8 cellular contexts compared by ENCODE assay signal in the genomic region with DNA sequence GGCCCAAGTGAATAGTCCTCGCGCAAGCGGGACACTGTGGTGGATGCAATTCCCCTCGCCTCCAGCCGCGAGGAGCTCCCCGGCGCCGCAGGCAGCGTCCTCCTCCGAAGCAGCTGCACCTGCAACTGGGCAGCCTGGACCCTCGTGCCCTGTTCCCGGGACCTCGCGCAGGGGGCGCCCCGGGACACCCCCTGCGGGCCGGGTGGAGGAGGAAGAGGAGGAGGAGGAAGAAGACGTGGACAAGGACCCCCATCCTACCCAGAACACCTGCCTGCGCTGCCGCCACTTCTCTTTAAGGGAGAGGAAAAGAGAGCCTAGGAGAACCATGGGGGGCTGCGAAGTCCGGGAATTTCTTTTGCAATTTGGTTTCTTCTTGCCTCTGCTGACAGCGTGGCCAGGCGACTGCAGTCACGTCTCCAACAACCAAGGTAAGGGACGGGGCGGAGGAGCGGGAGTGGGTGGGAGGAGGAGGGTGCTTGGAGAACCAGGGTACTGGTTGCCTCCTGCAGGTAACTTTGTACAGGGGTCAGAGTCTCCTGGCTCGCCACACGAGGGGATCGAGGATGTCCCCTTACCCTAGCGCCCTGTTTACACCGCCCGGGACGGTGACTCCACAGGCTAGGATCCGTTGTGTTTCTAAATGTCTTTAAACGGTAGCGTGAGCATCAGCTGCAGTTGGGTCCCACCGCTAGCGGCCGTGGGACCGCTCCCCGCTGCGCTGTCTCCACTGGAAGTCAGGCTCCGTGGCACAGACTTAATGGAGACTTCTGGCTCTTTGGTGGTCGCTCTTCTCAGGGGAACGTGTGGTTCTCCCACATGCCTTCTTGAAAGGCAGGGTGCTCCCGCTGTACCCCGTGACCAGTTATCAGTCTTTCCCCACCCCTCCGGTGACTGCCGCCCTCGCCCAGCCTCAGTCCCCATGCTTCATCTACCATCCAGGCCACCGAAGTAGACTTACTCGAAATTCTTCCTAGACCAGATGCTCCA. TPM values are rescaled to one million over a fixed set of nuclear protein-coding genes. Genes with fewer than 3 reads are reported as not detected.
DNase-seq lines count a peak whose midpoint lies in the region; ATAC-seq, FAIRE-seq and TF ChIP-seq lines count a peak whose summit lies in the region.

A gene (plus strand): TSS at position 14 of the 987 bp plus-strand sequence.

- peaks cover 0 to 4% (median 0%) of the 10 kb centered on the region in 9 donors for H3K9me3 Mint-ChIP-seq in naive thymus-derived CD8-positive, alpha-beta T cell

- peak within 1 kb of the TSS; percentile 82 for H2AFZ ChIP-seq in MM.1S (ENCODE audit: low read length)

- no peak for TF ChIP-seq CTCF in MM.1S (IDR thresholded peaks at IDR 0.05; ENCODE audit: low read length)

- no peak for ATAC-seq in naive thymus-derived CD8-positive, alpha-beta T cell
- no peak for ATAC-seq in GM18873 (IDR thresholded peaks at IDR 0.05; ENCODE audit: low FRiP score, unreplicated experiment)

- H3K4me1 ChIP-seq in BLaER1 treated with 17β-estradiol and CSF1 and Interleukin-3, amounts not matched to agents 10 nM and 100 nM: peaks cover 0 to 5% (median 4%) of the 10 kb centered on the region in 10 experiments; a peak in 6 of 20 replicates
- H3K4me1 ChIP-seq in MM.1S (ENCODE audit: low read length) (0 out of 2 replicates have a peak, but pooled peaks cover 4% of the 10 kb centered on the region), duodenal mucosa (ENCODE audit: control insufficient read depth in 1 of 2, insufficient read depth in 2 of 2, low read length in 2 of 2) (peaks cover 0 to 13% of the 10 kb centered on the region in 2 donors)

- peaks cover 4 to 15% (median 11%) of the 10 kb centered on the region in 4 donors for H3K4me1 Mint-ChIP-seq in naive thymus-derived CD8-positive, alpha-beta T cell

- H3K36me3 Mint-ChIP-seq in naive thymus-derived CD8-positive, alpha-beta T cell: no peaks in the 10 kb centered on the region

- no peak for FAIRE-seq in H54 (lab: Jason Lieb, UNC)

- H3K4me3 ChIP-seq in BLaER1 treated with 17β-estradiol and CSF1 and Interleukin-3, amounts not matched to agents 10 nM and 100 nM: peak within 1 kb of the TSS; percentile 58 to 72 (median 64)
- H3K4me3 ChIP-seq in MM.1S (ENCODE audit: low read length) (peak within 1 kb of the TSS; percentile 60), duodenal mucosa (ENCODE audit: low read depth in 1 of 2, low read length in 2 of 2) (peak within 1 kb of the TSS; percentile 47 to 59)

- H3K27me3 ChIP-seq in BLaER1 treated with 17β-estradiol and CSF1 and Interleukin-3, amounts not matched to agents 10 nM and 100 nM: peaks cover 3 to 15% (median 8%) of the 10 kb centered on the region in 11 experiments; a peak in 16 of 22 replicates
- H3K27me3 ChIP-seq in MM.1S (replicated peaks; ENCODE audit: insufficient read depth, low read length) (no peaks in the 10 kb centered on the region), duodenal mucosa (ENCODE audit: control insufficient read depth in 1 of 2, insufficient read depth in 2 of 2, low read length in 2 of 2) (peaks cover 24 to 27% of the 10 kb centered on the region in 2 donors)

- H3K4me2 ChIP-seq in BLaER1 treated with 17β-estradiol and CSF1 and Interleukin-3, amounts not matched to agents 10 nM and 100 nM: peak within 1 kb of the TSS; percentile 79 to 90 (median 84)
- H3K4me2 ChIP-seq in MM.1S (ENCODE audit: low read depth, low read length): peak within 1 kb of the TSS; percentile 81

- TF ChIP-seq POLR2A in H54 (IDR thresholded peaks at IDR 0.05; ENCODE audit: low read depth, low read length): no peak

- no peaks in the 10 kb centered on the region for H3K79me2 ChIP-seq in MM.1S (ENCODE audit: low read length)

- H3K27me3 Mint-ChIP-seq in naive thymus-derived CD8-positive, alpha-beta T cell: peaks cover 19 to 33% (median 29%) of the 10 kb centered on the region in 5 donors

- H3K9me3 ChIP-seq in BLaER1 treated with 17β-estradiol and CSF1 and Interleukin-3, amounts not matched to agents 10 nM and 100 nM (replicated peaks in 1 of 11): peaks cover 12 to 25% (median 13%) of the 10 kb centered on the region in 11 experiments; a peak in 21 of 22 replicates
- H3K9me3 ChIP-seq in MM.1S (replicated peaks; ENCODE audit: insufficient read depth, low read length) (no peaks in the 10 kb centered on the region), duodenal mucosa (ENCODE audit: control insufficient read depth in 1 of 2, low read length in 2 of 2) (no peaks in the 10 kb centered on the region)

- no peaks in the 10 kb centered on the region for H3F3A ChIP-seq in MM.1S (ENCODE audit: insufficient read depth, low read length)

- DNase-seq in MM.1S: no peak
- no peak for DNase-seq in naive thymus-derived CD8-positive, alpha-beta T cell
- no peak for DNase-seq in H54 (ENCODE audit: insufficient read length, low spot score)
- DNase-seq in dedifferentiated amniotic fluid mesenchymal stem cell (ENCODE audit: extremely low spot score): no peak
- DNase-seq in MV-4-11 (lab: John Stamatoyannopoulos, UW): no peak

- no peaks in the 10 kb centered on the region for H3K9me2 ChIP-seq in MM.1S (replicated peaks; ENCODE audit: insufficient read depth, low read length)

- H3K27ac ChIP-seq in BLaER1 treated with 17β-estradiol and CSF1 and Interleukin-3, amounts not matched to agents 10 nM and 100 nM: peak within 1 kb of the TSS in 2 of 11 experiments; percentile 18 to 52; a peak in 2 of 22 replicates
- no peak within 1 kb of the TSS for H3K27ac ChIP-seq in MM.1S (ENCODE audit: low read length)
- no peak within 1 kb of the TSS for H3K27ac ChIP-seq in duodenal mucosa (ENCODE audit: low read depth, low read length)

- no peaks in the 10 kb centered on the region for H4K20me1 ChIP-seq in BLaER1 treated with 17β-estradiol and CSF1 and Interleukin-3, amounts not matched to agents 10 nM and 100 nM
- no peaks in the 10 kb centered on the region for H4K20me1 ChIP-seq in MM.1S (ENCODE audit: insufficient read depth, low read length)

- H3K27ac Mint-ChIP-seq in naive thymus-derived CD8-positive, alpha-beta T cell: no peak within 1 kb of the TSS

- no peaks in the 10 kb centered on the region for H3K36me3 ChIP-seq in BLaER1 treated with 17β-estradiol and CSF1 and Interleukin-3, amounts not matched to agents 10 nM and 100 nM
- no peaks in the 10 kb centered on the region for H3K36me3 ChIP-seq in MM.1S (replicated peaks; ENCODE audit: insufficient read depth, low read length)
- H3K36me3 ChIP-seq in duodenal mucosa (ENCODE audit: control insufficient read depth in 1 of 2, insufficient read depth in 2 of 2, low read length in 2 of 2): no peaks in the 10 kb centered on the region

- POLR2A ChIA-PET in naive thymus-derived CD8-positive, alpha-beta T cell (lab: Charles Lee): no interaction called here

- H3K4me3 Mint-ChIP-seq in naive thymus-derived CD8-positive, alpha-beta T cell: peak within 1 kb of the TSS in 9 of 10 donors; percentile 14 to 75 (median 43)

- peak within 1 kb of the TSS; percentile 31 to 73 (median 55); a peak in 19 of 22 replicates for H3K9ac ChIP-seq in BLaER1 treated with 17β-estradiol and CSF1 and Interleukin-3, amounts not matched to agents 10 nM and 100 nM
- H3K9ac ChIP-seq in MM.1S (ENCODE audit: low read length) (peak within 1 kb of the TSS; percentile 61; the same call in 1 of the 2 replicates), duodenal mucosa (ENCODE audit: low read depth in 1 of 2, low read length in 2 of 2) (no peak within 1 kb of the TSS)

RNA-seq across cellular contexts. Expression of the gene that starts here (rescaled TPM):
- not detected for total RNA-seq in naive thymus-derived CD8-positive, alpha-beta T cell
- not detected for polyA plus RNA-seq in naive thymus-derived CD8-positive, alpha-beta T cell

Comparison
In these comparisons a context has a peak if more than half of its experiments do, and no peak if none do; other contexts are left out.
1. H3K9ac ChIP-seq: peak in BLaER1 treated with 17β-estradiol and CSF1 and Interleukin-3, amounts not matched to agents 10 nM and 100 nM (11 of 11) and MM.1S (single experiment); none in duodenal mucosa (0 of 2).
2. Peak in every context shown above with its lines, with median percentiles within 50 percentile points of each other: H3K4me3 ChIP-seq.